In the genomic region with DNA sequence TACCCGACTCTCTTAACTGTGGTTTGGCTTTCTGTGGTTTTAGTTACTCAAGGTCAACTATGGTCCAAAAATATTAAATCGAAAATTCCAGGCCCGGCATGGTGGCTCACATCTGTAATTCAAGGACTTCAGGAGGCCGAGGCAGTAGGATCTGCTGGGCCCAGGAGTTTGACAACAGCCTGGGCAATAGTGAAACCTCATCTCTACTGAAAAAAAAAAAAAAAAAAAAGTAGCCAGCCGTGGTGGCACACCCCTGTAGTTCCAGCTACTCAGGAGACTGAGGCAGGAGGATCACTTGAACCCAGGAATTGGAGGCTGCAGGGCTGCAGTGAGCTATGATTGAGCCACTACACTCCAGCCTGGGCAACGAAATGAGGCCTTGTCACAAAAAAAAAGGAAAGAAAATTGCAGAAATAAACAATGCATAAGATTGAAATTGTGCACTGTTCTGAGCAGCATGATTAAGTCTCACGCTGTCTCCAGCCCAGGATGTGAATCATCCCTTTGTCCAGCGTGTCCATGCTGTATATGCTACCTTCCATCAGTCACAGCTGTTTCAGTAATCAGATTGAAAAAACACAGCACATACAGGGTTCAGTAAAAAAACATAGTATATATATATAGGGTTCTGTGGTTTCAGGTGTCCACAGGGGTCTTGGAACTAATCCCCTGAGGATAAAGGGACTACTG, we compare ENCODE assay signal across 13 cellular contexts. TPM values are rescaled to one million over a fixed set of nuclear protein-coding genes. Genes with fewer than 3 reads are reported as not detected.
A peak's percentile ranks its signal among the peaks of the same experiment; 100 is the strongest.
DNase-seq lines count a peak whose midpoint lies in the region; ATAC-seq, FAIRE-seq and TF ChIP-seq lines count a peak whose summit lies in the region.
"Had no signal": no experiment of that assay in that cellular context is flagged by ENCODE, and none has a peak within 500 bp of the region (broad histone marks: within the 10 kb centered on the region; RNA-seq: fewer than 3 reads in every experiment).

No MANE protein-coding gene starts in this region.

- ATAC-seq in HG02798 (IDR thresholded peaks at IDR 0.05; ENCODE audit: poor library complexity, unreplicated experiment) = no peak

- H3K27ac ChIP-seq in SJSA1 = peak overlapping the region; percentile 30
- no peak overlapping the region for H3K27ac ChIP-seq in fibroblast of lung (ENCODE audit: insufficient read depth, low read length)
- no peak overlapping the region for H3K27ac ChIP-seq in adrenal gland
- H3K27ac ChIP-seq: esophagus squamous epithelium had no signal

- WGBS in adrenal gland, 4 donors = 47 to 69% (median 55%) methylated on average over 8 of the region's 8 CpGs

- H2AFZ ChIP-seq in fibroblast of lung (ENCODE audit: low read length) = no peak overlapping the region

- FAIRE-seq in GM18507 (lab: Jason Lieb, UNC) = peak; percentile 26

- peaks cover 36% of the 10 kb centered on the region for H3K4me1 ChIP-seq in SJSA1 (replicated peaks)
- H3K4me1 ChIP-seq in fibroblast of lung (ENCODE audit: control insufficient read depth, extremely low read depth, insufficient read depth, low read length) = peaks cover 4% of the 10 kb centered on the region
- H3K4me1 ChIP-seq in adrenal gland (replicated peaks in 1 of 2) = no peaks in the 10 kb centered on the region
- H3K4me1 ChIP-seq: esophagus squamous epithelium had no signal

- intact Hi-C loops in adrenal gland (cut with DNase I) = no loop called here

- no peak for DNase-seq in GM18507 (ENCODE audit: extremely low spot score, insufficient read length, low read depth)
- DNase-seq in SJSA1 (ENCODE audit: low read depth in 1 of 2, low spot score in 2 of 2) = peak; percentile 70 to 76
- DNase-seq in fibroblast of lung (ENCODE audit: low read depth in 2 of 2) = peak; percentile 83 to 90
- DNase-seq in skeletal muscle cell (ENCODE audit: low read depth) = peak; percentile 87
- no peak for DNase-seq in occipital lobe (lab: John Stamatoyannopoulos, UW)
- DNase-seq in NOMO-1 (lab: John Stamatoyannopoulos, UW; ENCODE audit: unreplicated experiment in 2 of 2) = no peak
- DNase-seq in adrenal gland = no peak
- DNase-seq: activated CD4-positive, alpha-beta T cell treated with anti-CD3 and anti-CD28 coated beads, Interleukin-2, amount 50 U/mL, for 48 hours; activated naive CD8-positive, alpha-beta T cell treated with anti-CD3 and anti-CD28 coated beads for 36 hours; esophagus squamous epithelium; GF-D8; NCI-H2081 had no signal

- H3K79me2 ChIP-seq in fibroblast of lung (ENCODE audit: control insufficient read depth, insufficient read depth, low read length) = no peaks in the 10 kb centered on the region

- H3K9me3 ChIP-seq in SJSA1 (replicated peaks) (no peaks in the 10 kb centered on the region), fibroblast of lung (ENCODE audit: control insufficient read depth, insufficient read depth, low read depth, low read length) (no peaks in the 10 kb centered on the region), adrenal gland (replicated peaks in 1 of 3) (no peaks in the 10 kb centered on the region)
- H3K9me3 ChIP-seq: esophagus squamous epithelium had no signal

- no peaks in the 10 kb centered on the region for H4K20me1 ChIP-seq in fibroblast of lung (ENCODE audit: control insufficient read depth, extremely low read depth, insufficient read depth, low read length)

- TF ChIP-seq CTCF in fibroblast of lung (conservative IDR thresholded peaks at IDR 0.05 in 1 of 2, IDR thresholded peaks at IDR 0.05 in 1 of 2; ENCODE audit: low read depth in 1 of 2, low read length in 2 of 2) (no peak), adrenal gland (IDR thresholded peaks at IDR 0.05) (no peak)

- H3K36me3 ChIP-seq in SJSA1 (no peaks in the 10 kb centered on the region), fibroblast of lung (ENCODE audit: control insufficient read depth, insufficient read depth, low read length) (no peaks in the 10 kb centered on the region), adrenal gland (replicated peaks in 1 of 2) (no peaks in the 10 kb centered on the region)
- H3K36me3 ChIP-seq: esophagus squamous epithelium had no signal

- H3K27me3 ChIP-seq in SJSA1 (replicated peaks) (no peaks in the 10 kb centered on the region), fibroblast of lung (ENCODE audit: control insufficient read depth, insufficient read depth, low read length) (no peaks in the 10 kb centered on the region), adrenal gland (no peaks in the 10 kb centered on the region)
- H3K27me3 ChIP-seq: esophagus squamous epithelium had no signal

- TF ChIP-seq POLR2A in adrenal gland (IDR thresholded peaks at IDR 0.05) = no peak

- H3K9ac ChIP-seq in fibroblast of lung (ENCODE audit: insufficient read depth, low read length) = no peak overlapping the region

- no peak overlapping the region for H3K4me3 ChIP-seq in SJSA1
- H3K4me3 ChIP-seq in fibroblast of lung (replicated peaks in 1 of 4; ENCODE audit: control extremely low read depth in 1 of 4, insufficient read depth in 1 of 4, low read depth in 3 of 4, low read length in 4 of 4) = no peak overlapping the region
- H3K4me3 ChIP-seq in skeletal muscle cell (ENCODE audit: low read depth, low read length) = no peak overlapping the region
- H3K4me3 ChIP-seq in adrenal gland = no peak overlapping the region
- H3K4me3 ChIP-seq: esophagus squamous epithelium had no signal

- no peak overlapping the region for H3K4me2 ChIP-seq in fibroblast of lung (ENCODE audit: extremely low read depth, insufficient read depth, low read length)

RNA-seq across cellular contexts. Expression of gene RGS17, which starts 40.7 kb away (rescaled TPM):
- 0.37 and 1.3 TPM in 2 replicates for total RNA-seq in SJSA1 (2014; rRNA removed; shearing (Covaris generic))
- total RNA-seq in fibroblast of lung = 5.9 and 10.2 TPM in 2 replicates
- 2.1 and 7.3 TPM in 2 replicates for polyA plus RNA-seq in fibroblast of lung
- polyA plus RNA-seq in fibroblast of lung (2012) = 1.5 and 5.3 TPM in 2 replicates
- polyA minus RNA-seq in fibroblast of lung (ENCODE audit: low replicate concordance) = 0.55 and 1.0 TPM in 2 replicates
- 119 TPM for total RNA-seq in occipital lobe
- under 1 TPM in 3 of 8 donors, not detected in 5; under 0.01 to 0.39 (median 0.04) TPM for total RNA-seq in adrenal gland
- polyA plus RNA-seq in adrenal gland = under 1 TPM; 0.10 to 0.29 (median 0.16) TPM
- total RNA-seq: activated naive CD8-positive, alpha-beta T cell treated with anti-CD3 and anti-CD28 coated beads for 36 hours had no signal

Comparison
In these comparisons a context has a peak if more than half of its experiments do, and no peak if none do; other contexts are left out.
1. DNase-seq: peak in SJSA1 (2 of 2), fibroblast of lung (2 of 2) and skeletal muscle cell (single experiment); none in GM18507 (single experiment), occipital lobe (single experiment), NOMO-1 (0 of 2) and adrenal gland (0 of 7).
2. RNA of gene RGS17, which starts 40.7 kb away (total RNA-seq): 119 TPM in occipital lobe (single experiment); 5.9 to 10.2 TPM in fibroblast of lung, 0.37 to 1.3 TPM in SJSA1 and under 0.01 to 0.39 TPM in adrenal gland; every median in the first group is over 10 times any median in the second.